In genomic region chr11:47778878-47779483, GRCh38 we compare ENCODE assay signal across 29 cellular contexts.
"Had no signal": no experiment of that assay in that cellular context is flagged by ENCODE, and none has a peak within 500 bp of the region (broad histone marks: within the 10 kb centered on the region; RNA-seq: fewer than 3 reads in every experiment).

No MANE protein-coding gene starts in this region.

- H3K4me1 Mint-ChIP-seq: activated naive CD4-positive, alpha-beta T cell treated with anti-CD3 and anti-CD28 coated beads, Interleukin-2, amount 10 ng/mL, durations not matched to agents 7 days and 5 days; activated naive CD8-positive, alpha-beta T cell treated with anti-CD3 and anti-CD28 coated beads, Interleukin-2, amount 10 ng/mL, durations not matched to agents 7 days and 5 days; activated T-helper 17 cell treated with anti-CD3 and anti-CD28 coated beads, Interleukin-2, amount 50 U/mL, for 72 hours had no signal

- H3K4me1 ChIP-seq: adrenal gland, SJSA1 had no signal

- H3K27ac Mint-ChIP-seq: activated CD8-positive, alpha-beta T cell treated with anti-CD3 and anti-CD28 coated beads, Interleukin-2, amount 10 ng/mL, durations not matched to agents 7 days and 5 days; activated naive CD4-positive, alpha-beta T cell treated with anti-CD3 and anti-CD28 coated beads, Interleukin-2, amount 10 ng/mL, durations not matched to agents 7 days and 5 days; activated naive CD8-positive, alpha-beta T cell treated with anti-CD3 and anti-CD28 coated beads, Interleukin-2, amount 10 ng/mL, durations not matched to agents 7 days and 5 days; activated T-helper 17 cell treated with anti-CD3 and anti-CD28 coated beads, Interleukin-2, amount 50 U/mL, for 72 hours; T-helper 1 cell treated with Interleukin-12 subunit alpha and Interleukin-12 subunit beta and Interleukin-4 antibody, amounts not matched to agents 30 μg/mL and 1 μg/mL, for 36 hours had no signal

- H3K4me3 Mint-ChIP-seq: activated CD8-positive, alpha-beta T cell treated with anti-CD3 and anti-CD28 coated beads, Interleukin-2, amount 10 ng/mL, durations not matched to agents 7 days and 5 days; activated naive CD4-positive, alpha-beta T cell treated with anti-CD3 and anti-CD28 coated beads, Interleukin-2, amount 10 ng/mL, durations not matched to agents 7 days and 5 days; activated naive CD8-positive, alpha-beta T cell treated with anti-CD3 and anti-CD28 coated beads, Interleukin-2, amount 10 ng/mL, durations not matched to agents 7 days and 5 days; activated T-helper 17 cell treated with anti-CD3 and anti-CD28 coated beads, Interleukin-2, amount 50 U/mL, for 72 hours; T-helper 1 cell treated with Interleukin-12 subunit alpha and Interleukin-12 subunit beta and Interleukin-4 antibody, amounts not matched to agents 30 μg/mL and 1 μg/mL, for 36 hours had no signal

- H3K27me3 Mint-ChIP-seq: activated naive CD4-positive, alpha-beta T cell treated with anti-CD3 and anti-CD28 coated beads, Interleukin-2, amount 10 ng/mL, durations not matched to agents 7 days and 5 days; activated naive CD8-positive, alpha-beta T cell treated with anti-CD3 and anti-CD28 coated beads, Interleukin-2, amount 10 ng/mL, durations not matched to agents 7 days and 5 days; activated T-helper 17 cell treated with anti-CD3 and anti-CD28 coated beads, Interleukin-2, amount 50 U/mL, for 72 hours had no signal

- H3K27ac ChIP-seq: adrenal gland, SJSA1 had no signal

- DNase-seq: activated CD4-positive, alpha-beta T cell treated with anti-CD3 and anti-CD28 coated beads for 4 hours; activated CD8-positive, alpha-beta memory T cell treated with anti-CD3 and anti-CD28 coated beads, Interleukin-2, amount 50 U/mL, for 48 hours; activated CD8-positive, alpha-beta T cell treated with anti-CD3 and anti-CD28 coated beads, Interleukin-2, amount 10 ng/mL, durations not matched to agents 7 days and 5 days; activated gamma-delta T cell; activated naive CD4-positive, alpha-beta T cell treated with anti-CD3 and anti-CD28 coated beads, Interleukin-2, amount 10 ng/mL, durations not matched to agents 7 days and 5 days; activated naive CD8-positive, alpha-beta T cell treated with anti-CD3 and anti-CD28 coated beads, Interleukin-2, amount 10 ng/mL, durations not matched to agents 7 days and 5 days; activated T-cell treated with anti-CD3 and anti-CD28 coated beads, Interleukin-2, amount 50 U/mL, for 1 hour; adrenal gland; anterior cingulate cortex; caudate nucleus; Karpas-422; MM.1S; NCI-H1105; NCI-H1436; NCI-H1694 treated with DMSO at 0.1 percent for 48 hours; NCI-H2029 treated with DMSO at 0.1 percent for 48 hours; NCI-H345; NCI-H510A; NCI-H526 treated with DMSO at 0.1 percent for 48 hours; NCI-H82; OCI-M1; RPMI8226; SHP77 had no signal

- H3K9me3 Mint-ChIP-seq: activated naive CD4-positive, alpha-beta T cell treated with anti-CD3 and anti-CD28 coated beads, Interleukin-2, amount 10 ng/mL, durations not matched to agents 7 days and 5 days; activated naive CD8-positive, alpha-beta T cell treated with anti-CD3 and anti-CD28 coated beads, Interleukin-2, amount 10 ng/mL, durations not matched to agents 7 days and 5 days; activated T-helper 17 cell treated with anti-CD3 and anti-CD28 coated beads, Interleukin-2, amount 50 U/mL, for 72 hours; T-helper 1 cell treated with Interleukin-12 subunit alpha and Interleukin-12 subunit beta and Interleukin-4 antibody, amounts not matched to agents 30 μg/mL and 1 μg/mL, for 36 hours had no signal

- ATAC-seq: activated CD4-positive, CD25-positive, alpha-beta regulatory T cell treated with anti-CD3 and anti-CD28 coated beads, Interleukin-2, amount 50 U/mL, for 24 hours; activated CD8-positive, alpha-beta T cell treated with anti-CD3 and anti-CD28 coated beads, Interleukin-2, amount 10 ng/mL, durations not matched to agents 7 days and 5 days; activated T-helper 17 cell treated with anti-CD3 and anti-CD28 coated beads, Interleukin-2, amount 50 U/mL, for 72 hours; K562; Panc1 had no signal

- H3K9me3 ChIP-seq: adrenal gland, SJSA1 had no signal

- H3K27me3 ChIP-seq: adrenal gland, SJSA1 had no signal

- H3K4me3 ChIP-seq: adrenal gland, K562, SJSA1 had no signal
